In genomic region chr7:40721344-40721949, GRCh38 we compare ENCODE assay signal across 25 cellular contexts.
A peak's percentile ranks its signal among the peaks of the same experiment; 100 is the strongest.
DNase-seq lines count a peak whose midpoint lies in the region; ATAC-seq and TF ChIP-seq lines count a peak whose summit lies in the region.
"Had no signal": no experiment of that assay in that cellular context is flagged by ENCODE, and none has a peak within 500 bp of the region (broad histone marks: within the 10 kb centered on the region; RNA-seq: fewer than 3 reads in every experiment).

No MANE protein-coding gene starts in this region.

- H3K9ac ChIP-seq in SK-N-SH = peak overlapping the region; percentile 51; the same call in 1 of the 2 replicates

- ATAC-seq in thoracic aorta (ENCODE audit: insufficient number of reproducible peaks, low FRiP score, low read depth) = no peak
- ATAC-seq in HG02571 (IDR thresholded peaks at IDR 0.05; ENCODE audit: unreplicated experiment) = no peak
- ATAC-seq: activated T-helper 17 cell treated with anti-CD3 and anti-CD28 coated beads, Interleukin-2, amount 50 U/mL, for 72 hours; sciatic nerve; T-helper 17 cell had no signal

- H3K27me3 ChIP-seq in SK-N-SH (ENCODE audit: insufficient read depth) (no peaks in the 10 kb centered on the region), thoracic aorta (replicated peaks; ENCODE audit: insufficient read depth) (no peaks in the 10 kb centered on the region)
- H3K27me3 ChIP-seq: testis, vagina had no signal

- TF ChIP-seq CTCF in SK-N-SH (IDR thresholded peaks at IDR 0.05) (no peak), fibroblast of the aortic adventitia (IDR thresholded peaks at IDR 0.05; ENCODE audit: insufficient read depth, low read length) (no peak), thoracic aorta (IDR thresholded peaks at IDR 0.05) (no peak), OCI-LY7 (conservative IDR thresholded peaks at IDR 0.05; ENCODE audit: low read length) (no peak)

- H3K79me2 ChIP-seq in SK-N-SH (ENCODE audit: insufficient read depth) (peaks cover 37% of the 10 kb centered on the region), OCI-LY7 (ENCODE audit: insufficient read depth, low read depth, low read length) (no peaks in the 10 kb centered on the region)

- POLR2A ChIA-PET in SK-N-SH (lab: Yijun Ruan, JAX) (no interaction called here), OCI-LY7 (lab: Charles Lee) (interaction anchor here (0.6 to 0.7 kb wide), 2 partner anchors 31 to 33 kb away, joined by 3 read pairs; no protein-coding TSS in a partner anchor)

- peaks cover 48% of the 10 kb centered on the region for H3F3A ChIP-seq in SK-N-SH (replicated peaks; ENCODE audit: insufficient read depth)

- H3K9me2 ChIP-seq in SK-N-SH (no peaks in the 10 kb centered on the region), OCI-LY7 (ENCODE audit: insufficient read depth, low read length) (no peaks in the 10 kb centered on the region; the same call in 1 of the 2 replicates)

- DNase-seq in EL (peak; percentile 7), SK-N-SH (peak; percentile 48), fibroblast of the aortic adventitia (ENCODE audit: low read depth) (peak; percentile 50), thoracic aorta (ENCODE audit: low spot score) (no peak), OCI-LY7 (ENCODE audit: low spot score) (no peak), SHP77 treated with DMSO at 0.1 percent for 48 hours (lab: John Stamatoyannopoulos, UW) (no peak), mucosa of gallbladder (ENCODE audit: low spot score) (no peak)
- DNase-seq: activated CD4-positive, alpha-beta memory T cell treated with anti-CD3 and anti-CD28 coated beads, Interleukin-2, amount 10 ng/mL, durations not matched to agents 7 days and 5 days; activated CD4-positive, alpha-beta T cell treated with anti-CD3 and anti-CD28 coated beads for 1 hour; activated CD8-positive, alpha-beta memory T cell treated with anti-CD3 and anti-CD28 coated beads, Interleukin-2, amount 50 U/mL, for 48 hours; CD4-positive, CD25-positive, alpha-beta regulatory T cell; central memory CD4-positive, alpha-beta T cell; IMR-90; NCI-H1048; NCI-H187; NCI-H69; stimulated activated CD4-positive, alpha-beta T cell treated with anti-CD3 and anti-CD28 coated beads, Interleukin-15, amount 100 ng/mL, for 24 hours; stimulated activated naive CD4-positive, alpha-beta T cell treated with Interleukin-2 at 50 U/mL for 16 hours; T-helper 17 cell; testis had no signal

- no peak overlapping the region for H3K4me3 ChIP-seq in SK-N-SH (ENCODE audit: low read depth in 2 of 2, low read length in 1 of 2)
- H3K4me3 ChIP-seq in fibroblast of the aortic adventitia (ENCODE audit: low read depth, low read length) = no peak overlapping the region
- H3K4me3 ChIP-seq in thoracic aorta = no peak overlapping the region
- no peak overlapping the region for H3K4me3 ChIP-seq in OCI-LY7 (ENCODE audit: low read depth, low read length, poor library complexity, severe bottlenecking)
- H3K4me3 ChIP-seq: SK-N-MC, testis, vagina had no signal

- peak overlapping the region; percentile 15; the same call in 1 of the 2 replicates for H3K4me2 ChIP-seq in SK-N-SH
- no peak overlapping the region for H3K4me2 ChIP-seq in OCI-LY7 (ENCODE audit: low read length)

- no TSS peak for BruUV-seq in OCI-LY7 (replicated peaks; lab: Mats Ljungman, UMichigan)

- peak; percentile 98 for TF ChIP-seq EP300 in SK-N-SH (IDR thresholded peaks at IDR 0.05; ENCODE audit: borderline replicate concordance in 1 of 2, low read depth in 1 of 2, low read length in 1 of 2)

- TF ChIP-seq RAD21 in SK-N-SH (IDR thresholded peaks at IDR 0.05; ENCODE audit: low read length) = peak; percentile 46; the same call in 1 of the 2 replicates

- H3K9me3 ChIP-seq in SK-N-SH (no peaks in the 10 kb centered on the region), thoracic aorta (no peaks in the 10 kb centered on the region), OCI-LY7 (ENCODE audit: low read length) (no peaks in the 10 kb centered on the region)
- H3K9me3 ChIP-seq: testis, vagina had no signal

- no peak overlapping the region for H2AFZ ChIP-seq in SK-N-SH (ENCODE audit: low read depth)
- H2AFZ ChIP-seq in OCI-LY7 (ENCODE audit: low read length) = no peak overlapping the region

- intact Hi-C loops in OCI-LY7 (cut with micrococcal nuclease; ENCODE audit: unreplicated experiment) = no loop called here

- H3K27ac ChIP-seq in SK-N-SH (ENCODE audit: low read depth in 2 of 2, low read length in 1 of 2) (peak overlapping the region; percentile 89 to 96), thoracic aorta (peak overlapping the region; percentile 51 to 71), OCI-LY7 (ENCODE audit: low read depth, low read length, poor library complexity, severe bottlenecking) (no peak overlapping the region)
- H3K27ac ChIP-seq: SK-N-MC, testis, vagina had no signal

- CTCF ChIA-PET in SK-N-SH (lab: Yijun Ruan, JAX) (interaction anchor here (0.6 to 1.4 kb wide), 10 partner anchors 16 to 360 kb away, joined by 3 to 5 read pairs (median 3); no protein-coding TSS in a partner anchor), OCI-LY7 (lab: Charles Lee; ENCODE audit: unreplicated experiment) (no interaction called here)

- WGBS in SK-N-SH (ENCODE audit: low lambda C conversion rate) = 47% methylated on average over 2 of the region's 2 CpGs

- H4K20me1 ChIP-seq in SK-N-SH (ENCODE audit: insufficient read depth) (no peaks in the 10 kb centered on the region), OCI-LY7 (ENCODE audit: insufficient read depth, low read length) (no peaks in the 10 kb centered on the region)

- H3K36me3 ChIP-seq in SK-N-SH (replicated peaks in 1 of 2; ENCODE audit: control insufficient read depth in 1 of 2, insufficient read depth in 2 of 2, low read length in 1 of 2) = peaks cover 0 to 7% of the 10 kb centered on the region in 2 experiments
- H3K36me3 ChIP-seq in thoracic aorta = no peaks in the 10 kb centered on the region
- H3K36me3 ChIP-seq in OCI-LY7 (ENCODE audit: insufficient read depth, low read length) = no peaks in the 10 kb centered on the region
- H3K36me3 ChIP-seq: vagina had no signal

- peaks cover 25 to 53% of the 10 kb centered on the region in 2 experiments for H3K4me1 ChIP-seq in SK-N-SH (ENCODE audit: control insufficient read depth in 1 of 2, insufficient read depth in 2 of 2, low read depth in 1 of 2, low read length in 1 of 2)
- peaks cover 18 to 71% of the 10 kb centered on the region in 2 donors for H3K4me1 ChIP-seq in thoracic aorta (ENCODE audit: control insufficient read depth in 1 of 2, low read depth in 2 of 2)
- H3K4me1 ChIP-seq in OCI-LY7 (ENCODE audit: insufficient read depth, low read length, poor library complexity, severe bottlenecking) = no peaks in the 10 kb centered on the region
- H3K4me1 ChIP-seq: testis had no signal

TF ChIP-seq in SK-N-SH, 30 proteins besides CTCF, POLR2A, EP300 and RAD21 (continues in another document):
- TF ChIP-seq MEF2A (IDR thresholded peaks at IDR 0.05; ENCODE audit: borderline replicate concordance, low read depth) (peak; percentile 61), GABPA (IDR thresholded peaks at IDR 0.05; ENCODE audit: low read depth) (0 out of 2 replicates have a peak, but pooled peaks have one; percentile 23), GATA2 (CRISPR knock-in tag; IDR thresholded peaks at IDR 0.05) (peak; percentile 59), ZBTB33 (IDR thresholded peaks at IDR 0.05; ENCODE audit: borderline replicate concordance, low read depth) (0 out of 2 replicates have a peak, but pooled peaks have one; percentile 59), ELF1 (IDR thresholded peaks at IDR 0.05) (no peak; the same call in 1 of the 2 replicates), NRF1 (IDR thresholded peaks at IDR 0.05; ENCODE audit: low read depth, low read length) (no peak), FOXJ3 (CRISPR knock-in tag; IDR thresholded peaks at IDR 0.05) (no peak), USF1 (IDR thresholded peaks at IDR 0.05; ENCODE audit: borderline replicate concordance, low read depth) (no peak), JUND (IDR thresholded peaks at IDR 0.05) (peak; percentile 81), FOXM1 (IDR thresholded peaks at IDR 0.05; ENCODE audit: low read depth) (peak; percentile 98), MAX (IDR thresholded peaks at IDR 0.05; ENCODE audit: low read depth) (peak; percentile 49; the same call in 1 of the 2 replicates), SMC3 (IDR thresholded peaks at IDR 0.05; ENCODE audit: low read depth, low read length) (peak; percentile 15; the same call in 1 of the 2 replicates), NFIC (IDR thresholded peaks at IDR 0.05; ENCODE audit: borderline replicate concordance) (peak; percentile 84), RCOR1 (IDR thresholded peaks at IDR 0.05; ENCODE audit: low read length) (peak; percentile 99), TAF1 (IDR thresholded peaks at IDR 0.05; ENCODE audit: borderline replicate concordance, low read depth, low read length) (peak; percentile 47; the same call in 1 of the 2 replicates)

Comparison
In these comparisons a context has a peak if more than half of its experiments do, and no peak if none do; other contexts are left out.
1. DNase-seq: peak in EL (single experiment), SK-N-SH (single experiment) and fibroblast of the aortic adventitia (single experiment); none in thoracic aorta (single experiment), OCI-LY7 (single experiment), SHP77 treated with DMSO at 0.1 percent for 48 hours (single experiment) and mucosa of gallbladder (single experiment).